Comparison of ENCODE assay signal across 1 cellular context in the genomic region with DNA sequence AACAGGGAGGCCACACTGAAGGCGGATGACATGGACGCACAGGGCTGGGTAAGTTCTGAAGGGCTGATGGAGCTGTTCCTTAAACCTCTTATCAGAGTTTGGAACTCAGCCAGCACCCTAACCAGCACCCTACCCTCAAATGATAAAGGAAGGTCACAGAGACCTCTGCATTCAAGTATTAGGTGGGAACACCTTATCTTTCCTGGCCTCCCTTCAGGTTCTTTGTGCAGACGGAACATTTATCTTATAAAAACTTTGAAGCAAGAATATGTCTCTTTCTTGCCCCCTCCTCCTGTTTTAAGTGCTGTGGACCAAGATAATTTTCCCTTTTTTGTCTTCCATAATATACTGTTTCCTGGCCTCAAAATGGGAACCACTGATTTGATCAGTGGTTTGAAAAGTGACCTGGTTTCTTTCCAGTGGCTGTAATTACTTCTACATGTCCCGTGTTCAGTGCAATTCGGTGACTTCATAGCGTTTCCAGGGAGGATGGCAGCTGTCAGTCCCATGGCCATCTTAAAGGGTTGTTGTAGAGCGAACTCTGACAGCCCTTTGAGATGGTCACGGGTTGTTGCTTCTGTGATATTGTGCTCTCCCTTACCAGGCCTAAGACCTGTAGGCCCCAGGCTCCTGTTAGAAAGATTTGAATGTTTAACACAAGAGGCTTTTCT.
A peak's percentile ranks its signal among the peaks of the same experiment; 100 is the strongest.
TF ChIP-seq lines count a peak whose summit lies in the region.

No MANE protein-coding gene starts in this region.

TF ChIP-seq in K562, 482 proteins besides CTCF, POLR2A, EP300 and RAD21 (continued from another document and continues in another):
- TF ChIP-seq PHB (CRISPR knock-in tag; IDR thresholded peaks at IDR 0.05) (no peak), JUND (IDR thresholded peaks at IDR 0.05; ENCODE audit: borderline replicate concordance, low read depth, low read length) (peak; percentile 61; the same call in 1 of the 2 replicates), JUND (tag; IDR thresholded peaks at IDR 0.05; ENCODE audit: borderline replicate concordance, low read depth, low read length) (peak; percentile 71; the same call in 2 of the 3 replicates), MXI1 (IDR thresholded peaks at IDR 0.05; ENCODE audit: low read depth, low read length) (no peak; the same call in 1 of the 2 replicates), SAFB2 (IDR thresholded peaks at IDR 0.05; ENCODE audit: borderline replicate concordance, low read depth, low read length, severe bottlenecking) (no peak), NR1H2 (CRISPR knock-in tag; IDR thresholded peaks at IDR 0.05) (no peak), RBFOX2 (IDR thresholded peaks at IDR 0.05; ENCODE audit: low read depth, low read length) (no peak), GATA2 (CRISPR knock-in tag; IDR thresholded peaks at IDR 0.05) (peak; percentile 84), HNRNPH1 (optimal IDR thresholded peaks at IDR 0.05; ENCODE audit: low read depth, low read length) (no peak), TRIM28 (IDR thresholded peaks at IDR 0.05) (no peak), FOXM1 (IDR thresholded peaks at IDR 0.05; ENCODE audit: low read depth) (peak; percentile 84), FOXM1 (CRISPR knock-in tag; IDR thresholded peaks at IDR 0.05; ENCODE audit: low read depth) (no peak), YY1 (IDR thresholded peaks at IDR 0.05; ENCODE audit: borderline replicate concordance in 1 of 3, control insufficient read depth in 1 of 3, extremely low read depth in 1 of 3, insufficient read depth in 3 of 3, insufficient read length in 1 of 3, insufficient replicate concordance in 2 of 3, low read depth in 1 of 3, low read length in 2 of 3) (peak in 1 of 3 experiments; percentile 28), PRMT5 (CRISPR knock-in tag; IDR thresholded peaks at IDR 0.05) (no peak), WHSC1 (IDR thresholded peaks at IDR 0.05; ENCODE audit: low read length) (no peak), ZNF408 (CRISPR knock-in tag; IDR thresholded peaks at IDR 0.05; ENCODE audit: low read depth) (no peak), RBM39 (optimal IDR thresholded peaks at IDR 0.05; ENCODE audit: low read depth, low read length) (peak; percentile 42), KLF16 (IDR thresholded peaks at IDR 0.05) (peak; percentile 91), RAD51 (IDR thresholded peaks at IDR 0.05; ENCODE audit: borderline replicate concordance, low read depth) (no peak; the same call in 1 of the 2 replicates), ZNF347 (CRISPR knock-in tag; IDR thresholded peaks at IDR 0.05; ENCODE audit: low read depth) (no peak), HDAC1 (IDR thresholded peaks at IDR 0.05) (peak; percentile 52 to 95), SRSF1 (IDR thresholded peaks at IDR 0.05; ENCODE audit: low read depth, low read length) (no peak), IFI16 (CRISPR knock-in tag; IDR thresholded peaks at IDR 0.05) (no peak), RHOXF2B (CRISPR knock-in tag; conservative IDR thresholded peaks at IDR 0.05) (no peak), TAL1 (IDR thresholded peaks at IDR 0.05) (peak; percentile 86), CEBPG (CRISPR knock-in tag; IDR thresholded peaks at IDR 0.05) (no peak), CEBPG (tag; conservative IDR thresholded peaks at IDR 0.05 in 1 of 2, IDR thresholded peaks at IDR 0.05 in 1 of 2) (no peak), ZNF134 (CRISPR knock-in tag; conservative IDR thresholded peaks at IDR 0.05) (no peak), NEUROD1 (IDR thresholded peaks at IDR 0.05; ENCODE audit: borderline replicate concordance, low read depth, low read length, partially characterized antibody) (peak; percentile 40), TEAD4 (IDR thresholded peaks at IDR 0.05; ENCODE audit: low read length) (peak; percentile 93), TEAD4 (CRISPR knock-in tag; IDR thresholded peaks at IDR 0.05; ENCODE audit: borderline replicate concordance) (no peak), ZNF785 (CRISPR knock-in tag; IDR thresholded peaks at IDR 0.05) (no peak), HIVEP1 (CRISPR knock-in tag; IDR thresholded peaks at IDR 0.05) (0 out of 2 replicates have a peak, but pooled peaks have one; percentile 61), ZNF584 (CRISPR knock-in tag; IDR thresholded peaks at IDR 0.05; ENCODE audit: low read depth) (no peak; the same call in 1 of the 2 replicates), FOXK2 (conservative IDR thresholded peaks at IDR 0.05 in 1 of 2, IDR thresholded peaks at IDR 0.05 in 1 of 2; ENCODE audit: low read depth in 2 of 2) (peak in 1 of 2 experiments; percentile 66; a peak in 3 of 4 replicates), ARID2 (IDR thresholded peaks at IDR 0.05) (no peak), MAFK (IDR thresholded peaks at IDR 0.05; ENCODE audit: low read length) (no peak), PTRF (tag; IDR thresholded peaks at IDR 0.05) (no peak)
- TF ChIP-seq, protein P1, sequence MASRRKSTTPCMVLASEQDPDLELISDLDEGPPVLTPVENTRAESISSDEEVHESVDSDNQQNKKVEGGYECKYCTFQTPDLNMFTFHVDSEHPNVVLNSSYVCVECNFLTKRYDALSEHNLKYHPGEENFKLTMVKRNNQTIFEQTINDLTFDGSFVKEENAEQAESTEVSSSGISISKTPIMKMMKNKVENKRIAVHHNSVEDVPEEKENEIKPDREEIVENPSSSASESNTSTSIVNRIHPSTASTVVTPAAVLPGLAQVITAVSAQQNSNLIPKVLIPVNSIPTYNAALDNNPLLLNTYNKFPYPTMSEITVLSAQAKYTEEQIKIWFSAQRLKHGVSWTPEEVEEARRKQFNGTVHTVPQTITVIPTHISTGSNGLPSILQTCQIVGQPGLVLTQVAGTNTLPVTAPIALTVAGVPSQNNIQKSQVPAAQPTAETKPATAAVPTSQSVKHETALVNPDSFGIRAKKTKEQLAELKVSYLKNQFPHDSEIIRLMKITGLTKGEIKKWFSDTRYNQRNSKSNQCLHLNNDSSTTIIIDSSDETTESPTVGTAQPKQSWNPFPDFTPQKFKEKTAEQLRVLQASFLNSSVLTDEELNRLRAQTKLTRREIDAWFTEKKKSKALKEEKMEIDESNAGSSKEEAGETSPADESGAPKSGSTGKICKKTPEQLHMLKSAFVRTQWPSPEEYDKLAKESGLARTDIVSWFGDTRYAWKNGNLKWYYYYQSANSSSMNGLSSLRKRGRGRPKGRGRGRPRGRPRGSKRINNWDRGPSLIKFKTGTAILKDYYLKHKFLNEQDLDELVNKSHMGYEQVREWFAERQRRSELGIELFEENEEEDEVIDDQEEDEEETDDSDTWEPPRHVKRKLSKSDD (conservative IDR thresholded peaks at IDR 0.05; ENCODE audit: low read length) = no peak
- TF ChIP-seq, protein P2, sequence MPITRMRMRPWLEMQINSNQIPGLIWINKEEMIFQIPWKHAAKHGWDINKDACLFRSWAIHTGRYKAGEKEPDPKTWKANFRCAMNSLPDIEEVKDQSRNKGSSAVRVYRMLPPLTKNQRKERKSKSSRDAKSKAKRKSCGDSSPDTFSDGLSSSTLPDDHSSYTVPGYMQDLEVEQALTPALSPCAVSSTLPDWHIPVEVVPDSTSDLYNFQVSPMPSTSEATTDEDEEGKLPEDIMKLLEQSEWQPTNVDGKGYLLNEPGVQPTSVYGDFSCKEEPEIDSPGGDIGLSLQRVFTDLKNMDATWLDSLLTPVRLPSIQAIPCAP (CRISPR knock-in tag; IDR thresholded peaks at IDR 0.05; ENCODE audit: borderline replicate concordance) = no peak
- TF ChIP-seq, protein P3, sequence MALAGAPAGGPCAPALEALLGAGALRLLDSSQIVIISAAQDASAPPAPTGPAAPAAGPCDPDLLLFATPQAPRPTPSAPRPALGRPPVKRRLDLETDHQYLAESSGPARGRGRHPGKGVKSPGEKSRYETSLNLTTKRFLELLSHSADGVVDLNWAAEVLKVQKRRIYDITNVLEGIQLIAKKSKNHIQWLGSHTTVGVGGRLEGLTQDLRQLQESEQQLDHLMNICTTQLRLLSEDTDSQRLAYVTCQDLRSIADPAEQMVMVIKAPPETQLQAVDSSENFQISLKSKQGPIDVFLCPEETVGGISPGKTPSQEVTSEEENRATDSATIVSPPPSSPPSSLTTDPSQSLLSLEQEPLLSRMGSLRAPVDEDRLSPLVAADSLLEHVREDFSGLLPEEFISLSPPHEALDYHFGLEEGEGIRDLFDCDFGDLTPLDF (CRISPR knock-in tag; IDR thresholded peaks at IDR 0.05) = no peak
- TF ChIP-seq, protein P4, sequence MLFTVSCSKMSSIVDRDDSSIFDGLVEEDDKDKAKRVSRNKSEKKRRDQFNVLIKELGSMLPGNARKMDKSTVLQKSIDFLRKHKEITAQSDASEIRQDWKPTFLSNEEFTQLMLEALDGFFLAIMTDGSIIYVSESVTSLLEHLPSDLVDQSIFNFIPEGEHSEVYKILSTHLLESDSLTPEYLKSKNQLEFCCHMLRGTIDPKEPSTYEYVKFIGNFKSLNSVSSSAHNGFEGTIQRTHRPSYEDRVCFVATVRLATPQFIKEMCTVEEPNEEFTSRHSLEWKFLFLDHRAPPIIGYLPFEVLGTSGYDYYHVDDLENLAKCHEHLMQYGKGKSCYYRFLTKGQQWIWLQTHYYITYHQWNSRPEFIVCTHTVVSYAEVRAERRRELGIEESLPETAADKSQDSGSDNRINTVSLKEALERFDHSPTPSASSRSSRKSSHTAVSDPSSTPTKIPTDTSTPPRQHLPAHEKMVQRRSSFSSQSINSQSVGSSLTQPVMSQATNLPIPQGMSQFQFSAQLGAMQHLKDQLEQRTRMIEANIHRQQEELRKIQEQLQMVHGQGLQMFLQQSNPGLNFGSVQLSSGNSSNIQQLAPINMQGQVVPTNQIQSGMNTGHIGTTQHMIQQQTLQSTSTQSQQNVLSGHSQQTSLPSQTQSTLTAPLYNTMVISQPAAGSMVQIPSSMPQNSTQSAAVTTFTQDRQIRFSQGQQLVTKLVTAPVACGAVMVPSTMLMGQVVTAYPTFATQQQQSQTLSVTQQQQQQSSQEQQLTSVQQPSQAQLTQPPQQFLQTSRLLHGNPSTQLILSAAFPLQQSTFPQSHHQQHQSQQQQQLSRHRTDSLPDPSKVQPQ (CRISPR knock-in tag; IDR thresholded peaks at IDR 0.05; ENCODE audit: borderline replicate concordance) = no peak
- TF ChIP-seq, protein P5, sequence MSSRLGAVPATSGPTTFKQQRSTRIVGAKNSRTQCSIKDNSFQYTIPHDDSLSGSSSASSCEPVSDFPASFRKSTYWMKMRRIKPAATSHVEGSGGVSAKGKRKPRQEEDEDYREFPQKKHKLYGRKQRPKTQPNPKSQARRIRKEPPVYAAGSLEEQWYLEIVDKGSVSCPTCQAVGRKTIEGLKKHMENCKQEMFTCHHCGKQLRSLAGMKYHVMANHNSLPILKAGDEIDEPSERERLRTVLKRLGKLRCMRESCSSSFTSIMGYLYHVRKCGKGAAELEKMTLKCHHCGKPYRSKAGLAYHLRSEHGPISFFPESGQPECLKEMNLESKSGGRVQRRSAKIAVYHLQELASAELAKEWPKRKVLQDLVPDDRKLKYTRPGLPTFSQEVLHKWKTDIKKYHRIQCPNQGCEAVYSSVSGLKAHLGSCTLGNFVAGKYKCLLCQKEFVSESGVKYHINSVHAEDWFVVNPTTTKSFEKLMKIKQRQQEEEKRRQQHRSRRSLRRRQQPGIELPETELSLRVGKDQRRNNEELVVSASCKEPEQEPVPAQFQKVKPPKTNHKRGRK (tag; IDR thresholded peaks at IDR 0.05) = no peak
- TF ChIP-seq, protein P6, sequence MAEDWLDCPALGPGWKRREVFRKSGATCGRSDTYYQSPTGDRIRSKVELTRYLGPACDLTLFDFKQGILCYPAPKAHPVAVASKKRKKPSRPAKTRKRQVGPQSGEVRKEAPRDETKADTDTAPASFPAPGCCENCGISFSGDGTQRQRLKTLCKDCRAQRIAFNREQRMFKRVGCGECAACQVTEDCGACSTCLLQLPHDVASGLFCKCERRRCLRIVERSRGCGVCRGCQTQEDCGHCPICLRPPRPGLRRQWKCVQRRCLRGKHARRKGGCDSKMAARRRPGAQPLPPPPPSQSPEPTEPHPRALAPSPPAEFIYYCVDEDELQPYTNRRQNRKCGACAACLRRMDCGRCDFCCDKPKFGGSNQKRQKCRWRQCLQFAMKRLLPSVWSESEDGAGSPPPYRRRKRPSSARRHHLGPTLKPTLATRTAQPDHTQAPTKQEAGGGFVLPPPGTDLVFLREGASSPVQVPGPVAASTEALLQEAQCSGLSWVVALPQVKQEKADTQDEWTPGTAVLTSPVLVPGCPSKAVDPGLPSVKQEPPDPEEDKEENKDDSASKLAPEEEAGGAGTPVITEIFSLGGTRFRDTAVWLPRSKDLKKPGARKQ (CRISPR knock-in tag; IDR thresholded peaks at IDR 0.05) = no peak
- TF ChIP-seq, protein P7, sequence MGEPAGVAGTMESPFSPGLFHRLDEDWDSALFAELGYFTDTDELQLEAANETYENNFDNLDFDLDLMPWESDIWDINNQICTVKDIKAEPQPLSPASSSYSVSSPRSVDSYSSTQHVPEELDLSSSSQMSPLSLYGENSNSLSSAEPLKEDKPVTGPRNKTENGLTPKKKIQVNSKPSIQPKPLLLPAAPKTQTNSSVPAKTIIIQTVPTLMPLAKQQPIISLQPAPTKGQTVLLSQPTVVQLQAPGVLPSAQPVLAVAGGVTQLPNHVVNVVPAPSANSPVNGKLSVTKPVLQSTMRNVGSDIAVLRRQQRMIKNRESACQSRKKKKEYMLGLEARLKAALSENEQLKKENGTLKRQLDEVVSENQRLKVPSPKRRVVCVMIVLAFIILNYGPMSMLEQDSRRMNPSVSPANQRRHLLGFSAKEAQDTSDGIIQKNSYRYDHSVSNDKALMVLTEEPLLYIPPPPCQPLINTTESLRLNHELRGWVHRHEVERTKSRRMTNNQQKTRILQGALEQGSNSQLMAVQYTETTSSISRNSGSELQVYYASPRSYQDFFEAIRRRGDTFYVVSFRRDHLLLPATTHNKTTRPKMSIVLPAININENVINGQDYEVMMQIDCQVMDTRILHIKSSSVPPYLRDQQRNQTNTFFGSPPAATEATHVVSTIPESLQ (CRISPR knock-in tag; IDR thresholded peaks at IDR 0.05) = peak; percentile 81; the same call in 1 of the 2 replicates
- TF ChIP-seq, protein P8, sequence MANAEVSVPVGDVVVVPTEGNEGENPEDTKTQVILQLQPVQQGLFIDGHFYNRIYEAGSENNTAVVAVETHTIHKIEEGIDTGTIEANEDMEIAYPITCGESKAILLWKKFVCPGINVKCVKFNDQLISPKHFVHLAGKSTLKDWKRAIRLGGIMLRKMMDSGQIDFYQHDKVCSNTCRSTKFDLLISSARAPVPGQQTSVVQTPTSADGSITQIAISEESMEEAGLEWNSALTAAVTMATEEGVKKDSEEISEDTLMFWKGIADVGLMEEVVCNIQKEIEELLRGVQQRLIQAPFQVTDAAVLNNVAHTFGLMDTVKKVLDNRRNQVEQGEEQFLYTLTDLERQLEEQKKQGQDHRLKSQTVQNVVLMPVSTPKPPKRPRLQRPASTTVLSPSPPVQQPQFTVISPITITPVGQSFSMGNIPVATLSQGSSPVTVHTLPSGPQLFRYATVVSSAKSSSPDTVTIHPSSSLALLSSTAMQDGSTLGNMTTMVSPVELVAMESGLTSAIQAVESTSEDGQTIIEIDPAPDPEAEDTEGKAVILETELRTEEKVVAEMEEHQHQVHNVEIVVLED (CRISPR knock-in tag; IDR thresholded peaks at IDR 0.05) = no peak
- TF ChIP-seq, protein P9, sequence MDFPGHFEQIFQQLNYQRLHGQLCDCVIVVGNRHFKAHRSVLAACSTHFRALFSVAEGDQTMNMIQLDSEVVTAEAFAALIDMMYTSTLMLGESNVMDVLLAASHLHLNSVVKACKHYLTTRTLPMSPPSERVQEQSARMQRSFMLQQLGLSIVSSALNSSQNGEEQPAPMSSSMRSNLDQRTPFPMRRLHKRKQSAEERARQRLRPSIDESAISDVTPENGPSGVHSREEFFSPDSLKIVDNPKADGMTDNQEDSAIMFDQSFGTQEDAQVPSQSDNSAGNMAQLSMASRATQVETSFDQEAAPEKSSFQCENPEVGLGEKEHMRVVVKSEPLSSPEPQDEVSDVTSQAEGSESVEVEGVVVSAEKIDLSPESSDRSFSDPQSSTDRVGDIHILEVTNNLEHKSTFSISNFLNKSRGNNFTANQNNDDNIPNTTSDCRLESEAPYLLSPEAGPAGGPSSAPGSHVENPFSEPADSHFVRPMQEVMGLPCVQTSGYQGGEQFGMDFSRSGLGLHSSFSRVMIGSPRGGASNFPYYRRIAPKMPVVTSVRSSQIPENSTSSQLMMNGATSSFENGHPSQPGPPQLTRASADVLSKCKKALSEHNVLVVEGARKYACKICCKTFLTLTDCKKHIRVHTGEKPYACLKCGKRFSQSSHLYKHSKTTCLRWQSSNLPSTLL (IDR thresholded peaks at IDR 0.05) = no peak
